23 cellular contexts compared by ENCODE assay signal in the genomic region with DNA sequence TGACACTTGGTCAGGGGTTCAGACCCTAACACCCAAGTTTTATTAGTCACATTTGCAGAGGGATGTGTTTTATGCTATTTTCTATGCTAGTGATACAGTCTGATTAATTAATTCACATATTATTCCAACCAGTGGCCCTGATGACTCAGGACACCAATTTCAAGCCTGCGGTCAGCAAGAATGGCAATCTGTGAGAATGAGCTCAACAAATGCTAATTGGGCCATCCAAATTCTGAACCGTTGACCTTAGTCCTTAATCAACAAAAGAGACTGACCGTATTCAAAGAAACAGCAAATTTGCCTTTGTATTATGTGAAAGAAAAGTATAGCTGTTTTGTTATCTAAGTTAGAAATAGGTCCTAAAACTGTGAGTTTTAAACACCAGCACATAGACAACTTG.
"Had no signal": no experiment of that assay in that cellular context is flagged by ENCODE, and none has a peak within 500 bp of the region (broad histone marks: within the 10 kb centered on the region; RNA-seq: fewer than 3 reads in every experiment).

No MANE protein-coding gene starts in this region.

- H3K27ac Mint-ChIP-seq: naive thymus-derived CD8-positive, alpha-beta T cell had no signal

- H3K4me3 Mint-ChIP-seq: naive thymus-derived CD8-positive, alpha-beta T cell had no signal

- H3K4me3 ChIP-seq: coronary artery, esophagus muscularis mucosa, gastroesophageal sphincter, mucosa of descending colon, pancreas, prostate gland, sigmoid colon, stomach, thoracic aorta, transverse colon had no signal

- FAIRE-seq: endometrium, pancreas, small intestine had no signal

- H3K4me1 Mint-ChIP-seq: naive thymus-derived CD8-positive, alpha-beta T cell had no signal

- DNase-seq: effector CD8-positive, alpha-beta T cell; foreskin fibroblast; glutamatergic neuron; islet precursor cell; mucosa of descending colon; naive thymus-derived CD8-positive, alpha-beta T cell; occipital lobe; pancreas; sigmoid colon; small intestine; stimulated activated CD4-positive, alpha-beta T cell treated with anti-CD3 and anti-CD28 coated beads, Interleukin-12 subunit alpha, Interleukin-12 subunit beta, amount 100 ng/mL, for 4 hours; stimulated activated naive CD4-positive, alpha-beta T cell; stomach; substantia nigra; transverse colon had no signal

- H3K4me1 ChIP-seq: pancreas, prostate gland had no signal

- H3K36me3 ChIP-seq: esophagus muscularis mucosa, gastroesophageal sphincter, pancreas, prostate gland, sigmoid colon, stomach, thoracic aorta, transverse colon had no signal

- H3K27ac ChIP-seq: coronary artery, epithelial cell of prostate, esophagus muscularis mucosa, gastroesophageal sphincter, pancreas, prostate gland, sigmoid colon, stomach, thoracic aorta, transverse colon had no signal

- H3K27me3 ChIP-seq: esophagus muscularis mucosa, gastroesophageal sphincter, pancreas, sigmoid colon, stomach, transverse colon had no signal

- H3K9me3 ChIP-seq: pancreas, prostate gland had no signal

- ATAC-seq: gastroesophageal sphincter; left lobe of liver; mucosa of descending colon; naive thymus-derived CD8-positive, alpha-beta T cell; pancreas had no signal
